9 cellular contexts compared by ENCODE assay signal in the genomic region with DNA sequence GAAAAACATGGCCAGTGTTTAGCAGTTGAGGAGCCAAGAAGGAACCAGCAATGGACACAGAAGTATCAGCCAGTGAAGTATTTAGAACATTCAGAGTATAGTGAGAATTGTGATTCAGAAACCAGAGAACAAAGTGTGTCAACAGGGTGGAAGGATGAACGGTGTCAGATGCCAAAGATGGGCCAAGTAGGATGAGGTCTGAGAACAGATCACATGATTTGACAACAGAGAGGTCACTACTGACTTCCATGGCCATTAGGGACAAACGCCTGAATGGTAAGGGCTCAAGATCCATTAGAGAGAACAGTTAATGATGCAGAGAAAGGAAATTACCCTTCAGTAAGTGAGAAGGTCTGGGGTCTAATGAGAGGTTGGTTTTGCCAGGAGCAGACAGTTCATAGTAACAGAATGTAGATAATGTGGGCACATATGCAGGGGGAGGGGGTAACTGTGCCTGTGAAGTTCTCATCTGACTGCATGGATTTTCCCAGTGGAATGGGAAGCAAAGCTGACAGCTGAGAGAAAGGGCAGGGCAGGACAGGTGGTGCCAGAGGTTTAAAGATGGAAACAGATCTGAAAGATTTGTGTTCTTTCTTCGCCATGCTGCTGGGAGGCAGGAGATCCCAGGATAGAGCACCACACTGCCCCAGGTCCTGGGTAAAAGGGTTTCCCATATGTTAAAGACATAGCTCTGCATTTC.
"Had no signal": no experiment of that assay in that cellular context is flagged by ENCODE, and none has a peak within 500 bp of the region (broad histone marks: within the 10 kb centered on the region; RNA-seq: fewer than 3 reads in every experiment).

No MANE protein-coding gene starts in this region.

- H3K36me3 ChIP-seq: breast epithelium, heart right ventricle, tibial artery, uterus had no signal

- H3K27ac ChIP-seq: breast epithelium, heart right ventricle, parathyroid adenoma, tibial artery, uterus had no signal

- FAIRE-seq: astrocyte, frontal cortex, TTC549 had no signal

- H3K4me3 ChIP-seq: breast epithelium, heart right ventricle, tibial artery, uterus had no signal

- DNase-seq: left ventricle myocardium superior, tibial artery, uterus had no signal

- ATAC-seq: heart right ventricle had no signal

- H3K9ac ChIP-seq: parathyroid adenoma had no signal

- H2AFZ ChIP-seq: parathyroid adenoma had no signal

- H3K27me3 ChIP-seq: breast epithelium, heart right ventricle, tibial artery, uterus had no signal

- H3K9me3 ChIP-seq: breast epithelium, heart right ventricle, tibial artery, uterus had no signal
